In the genomic region with DNA sequence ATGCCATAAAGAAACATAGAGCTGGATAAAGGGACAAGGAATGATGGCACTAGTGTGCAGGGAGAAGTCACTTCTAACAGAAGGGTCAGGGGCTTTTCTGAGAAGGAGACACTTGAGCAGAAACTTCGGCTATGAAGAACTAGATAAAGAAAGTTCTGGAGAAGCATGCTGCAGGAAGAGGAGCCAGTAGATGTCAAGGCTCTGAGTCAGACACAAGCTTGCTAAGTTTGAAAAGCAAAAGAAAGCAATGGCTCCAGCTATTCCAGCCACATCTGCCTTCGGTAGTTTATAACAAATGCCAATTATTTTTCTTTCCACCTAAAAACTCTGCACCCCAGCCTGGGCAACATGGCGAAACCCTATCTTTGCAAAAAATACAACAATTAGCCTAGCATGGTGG, we compare ENCODE assay signal across 1 cellular context.
TF ChIP-seq lines count a peak whose summit lies in the region.

No MANE protein-coding gene starts in this region.

TF ChIP-seq in IMR-90, 13 proteins besides CTCF, POLR2A, EP300 and RAD21 (continued from another document):
- no peak for TF ChIP-seq MAFK (IDR thresholded peaks at IDR 0.05; ENCODE audit: low read depth, low read length)
